Comparison of ENCODE assay signal across 14 cellular contexts in the genomic region with DNA sequence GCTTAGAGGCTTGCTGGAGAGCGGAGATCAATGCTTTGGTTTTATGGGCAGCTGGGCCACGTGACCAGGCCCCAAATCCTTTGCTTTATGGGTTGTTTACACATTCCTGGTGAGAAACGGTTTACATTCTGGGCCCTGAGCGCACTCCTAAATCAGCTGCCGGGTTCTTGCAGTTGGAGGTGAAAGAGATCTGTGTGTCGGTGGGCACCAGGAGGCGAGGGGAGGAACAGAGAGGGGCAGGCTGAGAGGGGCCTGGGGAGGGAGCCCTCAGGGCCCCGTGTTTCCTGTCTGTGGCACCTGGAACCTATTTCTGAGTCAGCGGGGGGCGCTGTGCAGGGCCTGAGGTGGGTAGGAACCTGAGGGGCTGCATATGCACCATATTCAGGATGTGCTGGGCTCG.
DNase-seq lines count a peak whose midpoint lies in the region; ATAC-seq and TF ChIP-seq lines count a peak whose summit lies in the region.
"Had no signal": no experiment of that assay in that cellular context is flagged by ENCODE, and none has a peak within 500 bp of the region (broad histone marks: within the 10 kb centered on the region; RNA-seq: fewer than 3 reads in every experiment).

No MANE protein-coding gene starts in this region.

- no peak overlapping the region for H2AFZ ChIP-seq in OCI-LY1 (ENCODE audit: low read length)
- H2AFZ ChIP-seq in smooth muscle cell (ENCODE audit: low read depth) = no peak overlapping the region

- no peak overlapping the region for H3K27ac Mint-ChIP-seq in activated naive CD8-positive, alpha-beta T cell treated with anti-CD3 and anti-CD28 coated beads, Interleukin-2, amount 50 U/mL, for 24 hours
- H3K27ac Mint-ChIP-seq in activated naive CD8-positive, alpha-beta T cell treated with anti-CD3 and anti-CD28 coated beads for 36 hours = no peak overlapping the region
- no peak overlapping the region for H3K27ac Mint-ChIP-seq in CD14-positive monocyte
- H3K27ac Mint-ChIP-seq: activated B cell treated with CpG ODN at 0.5 μM for 24 hours had no signal

- H3K9me3 ChIP-seq in OCI-LY1 (ENCODE audit: low read length) (no peaks in the 10 kb centered on the region), smooth muscle cell (replicated peaks; ENCODE audit: low read depth) (no peaks in the 10 kb centered on the region)
- H3K9me3 ChIP-seq: adrenal gland, esophagus squamous epithelium, neutrophil, spleen had no signal

- H3F3A ChIP-seq in OCI-LY1 (ENCODE audit: insufficient read depth, low read length) (no peaks in the 10 kb centered on the region), smooth muscle cell (ENCODE audit: low read depth) (peaks cover 3% of the 10 kb centered on the region)

- H3K79me2 ChIP-seq in OCI-LY1 (ENCODE audit: insufficient read depth, low read length) (no peaks in the 10 kb centered on the region), smooth muscle cell (ENCODE audit: low read depth) (no peaks in the 10 kb centered on the region)

- peaks cover 23% of the 10 kb centered on the region for H3K27me3 Mint-ChIP-seq in activated naive CD8-positive, alpha-beta T cell treated with anti-CD3 and anti-CD28 coated beads, Interleukin-2, amount 50 U/mL, for 24 hours
- H3K27me3 Mint-ChIP-seq in activated naive CD8-positive, alpha-beta T cell treated with anti-CD3 and anti-CD28 coated beads for 36 hours = peaks cover 26% of the 10 kb centered on the region
- H3K27me3 Mint-ChIP-seq in CD14-positive monocyte (ENCODE audit: low read depth in 3 of 3) = peaks cover 3 to 10% (median 8%) of the 10 kb centered on the region in 3 donors

- H3K36me3 ChIP-seq in OCI-LY1 (ENCODE audit: insufficient read depth, low read length) = no peaks in the 10 kb centered on the region
- no peaks in the 10 kb centered on the region for H3K36me3 ChIP-seq in smooth muscle cell (ENCODE audit: low read depth)
- H3K36me3 ChIP-seq: adrenal gland, esophagus squamous epithelium, neutrophil, spleen had no signal

- H3K4me2 ChIP-seq in OCI-LY1 (ENCODE audit: low read length) (no peak overlapping the region), smooth muscle cell (peak overlapping the region; percentile 82)

- ATAC-seq in activated naive CD8-positive, alpha-beta T cell treated with anti-CD3 and anti-CD28 coated beads, Interleukin-2, amount 50 U/mL, for 24 hours = peak; percentile 36
- no peak for ATAC-seq in HG02798 (IDR thresholded peaks at IDR 0.05; ENCODE audit: poor library complexity, unreplicated experiment)

- H3K9me2 ChIP-seq in OCI-LY1 (ENCODE audit: low read depth, low read length) = no peaks in the 10 kb centered on the region

- TF ChIP-seq CTCF in OCI-LY1 (IDR thresholded peaks at IDR 0.05; ENCODE audit: low read length) (peak; percentile 60), fibroblast of the aortic adventitia (IDR thresholded peaks at IDR 0.05; ENCODE audit: insufficient read depth, low read length) (peak; percentile 12), smooth muscle cell (IDR thresholded peaks at IDR 0.05; ENCODE audit: borderline replicate concordance, insufficient read depth, poor library complexity, severe bottlenecking) (no peak), CD14-positive monocyte (IDR thresholded peaks at IDR 0.05) (no peak)

- no peak overlapping the region for H3K9ac ChIP-seq in OCI-LY1 (ENCODE audit: low read length)
- peak overlapping the region; percentile 88 for H3K9ac ChIP-seq in smooth muscle cell (ENCODE audit: low read depth)

- H3K27ac ChIP-seq in OCI-LY1 (ENCODE audit: low read depth, low read length, poor library complexity, severe bottlenecking) (no peak overlapping the region), smooth muscle cell (ENCODE audit: low read depth) (peak overlapping the region; percentile 98)
- H3K27ac ChIP-seq: adrenal gland, esophagus squamous epithelium, neutrophil, spleen had no signal

- H4K20me1 ChIP-seq in OCI-LY1 (ENCODE audit: insufficient read depth, low read length) (no peaks in the 10 kb centered on the region), smooth muscle cell (ENCODE audit: low read depth) (no peaks in the 10 kb centered on the region)

- peak; percentile 9 for DNase-seq in activated naive CD8-positive, alpha-beta T cell treated with anti-CD3 and anti-CD28 coated beads, Interleukin-2, amount 50 U/mL, for 24 hours
- DNase-seq in activated naive CD8-positive, alpha-beta T cell treated with anti-CD3 and anti-CD28 coated beads for 36 hours = no peak
- DNase-seq in fibroblast of the aortic adventitia (ENCODE audit: low read depth) (no peak), smooth muscle cell (lab: John Stamatoyannopoulos, UW; ENCODE audit: unreplicated experiment) (no peak), NCI-H1092 treated with DMSO at 0.1 percent for 48 hours (lab: John Stamatoyannopoulos, UW) (no peak), CD14-positive monocyte (ENCODE audit: low spot score) (no peak)
- DNase-seq: activated B cell treated with CpG ODN at 0.5 μM for 24 hours, adrenal gland, esophagus squamous epithelium, spleen, SW 1271 had no signal

- WGBS in smooth muscle cell (ENCODE audit: low lambda C conversion rate) = 19% methylated on average over 8 of the region's 11 CpGs

- no peaks in the 10 kb centered on the region for H3K4me1 Mint-ChIP-seq in activated naive CD8-positive, alpha-beta T cell treated with anti-CD3 and anti-CD28 coated beads, Interleukin-2, amount 50 U/mL, for 24 hours
- no peaks in the 10 kb centered on the region for H3K4me1 Mint-ChIP-seq in activated naive CD8-positive, alpha-beta T cell treated with anti-CD3 and anti-CD28 coated beads for 36 hours
- peaks cover 20% of the 10 kb centered on the region for H3K4me1 Mint-ChIP-seq in CD14-positive monocyte
- H3K4me1 Mint-ChIP-seq: activated B cell treated with CpG ODN at 0.5 μM for 24 hours had no signal

- H3K4me1 ChIP-seq in OCI-LY1 (ENCODE audit: insufficient read depth, low read length, severe bottlenecking) (no peaks in the 10 kb centered on the region), smooth muscle cell (ENCODE audit: low read depth) (peaks cover 24% of the 10 kb centered on the region)
- H3K4me1 ChIP-seq: adrenal gland, esophagus squamous epithelium, spleen had no signal

- H3K27me3 ChIP-seq in OCI-LY1 (ENCODE audit: insufficient read depth, low read length) = 0 out of 2 replicates have a peak, but pooled peaks cover 4% of the 10 kb centered on the region
- H3K27me3 ChIP-seq in smooth muscle cell (ENCODE audit: low read depth) = no peaks in the 10 kb centered on the region
- H3K27me3 ChIP-seq: neutrophil had no signal

- intact Hi-C loops in CD14-positive monocyte (cut with micrococcal nuclease) = no loop called here

- H3K36me3 Mint-ChIP-seq in activated naive CD8-positive, alpha-beta T cell treated with anti-CD3 and anti-CD28 coated beads, Interleukin-2, amount 50 U/mL, for 24 hours (ENCODE audit: low read depth) = no peaks in the 10 kb centered on the region
- H3K36me3 Mint-ChIP-seq in activated naive CD8-positive, alpha-beta T cell treated with anti-CD3 and anti-CD28 coated beads for 36 hours = no peaks in the 10 kb centered on the region
- H3K36me3 Mint-ChIP-seq in CD14-positive monocyte = no peaks in the 10 kb centered on the region

- H3K4me3 ChIP-seq in OCI-LY1 (ENCODE audit: low read depth, low read length, poor library complexity, severe bottlenecking) (no peak overlapping the region), fibroblast of the aortic adventitia (ENCODE audit: low read depth, low read length) (no peak overlapping the region), smooth muscle cell (no peak overlapping the region)
- H3K4me3 ChIP-seq: adrenal gland, esophagus squamous epithelium, spleen had no signal

- H3K4me3 Mint-ChIP-seq in activated naive CD8-positive, alpha-beta T cell treated with anti-CD3 and anti-CD28 coated beads, Interleukin-2, amount 50 U/mL, for 24 hours = no peak overlapping the region
- H3K4me3 Mint-ChIP-seq in activated naive CD8-positive, alpha-beta T cell treated with anti-CD3 and anti-CD28 coated beads for 36 hours = no peak overlapping the region
- no peak overlapping the region for H3K4me3 Mint-ChIP-seq in CD14-positive monocyte
- H3K4me3 Mint-ChIP-seq: activated B cell treated with CpG ODN at 0.5 μM for 24 hours had no signal

- no peaks in the 10 kb centered on the region for H3K9me3 Mint-ChIP-seq in activated naive CD8-positive, alpha-beta T cell treated with anti-CD3 and anti-CD28 coated beads, Interleukin-2, amount 50 U/mL, for 24 hours
- H3K9me3 Mint-ChIP-seq in activated naive CD8-positive, alpha-beta T cell treated with anti-CD3 and anti-CD28 coated beads for 36 hours = no peaks in the 10 kb centered on the region
- H3K9me3 Mint-ChIP-seq in CD14-positive monocyte = no peaks in the 10 kb centered on the region
- H3K9me3 Mint-ChIP-seq: activated B cell treated with CpG ODN at 0.5 μM for 24 hours had no signal

Comparison
In these comparisons a context has a peak if more than half of its experiments do, and no peak if none do; other contexts are left out.
1. CTCF ChIP-seq: peak in OCI-LY1 (single experiment) and fibroblast of the aortic adventitia (single experiment); none in smooth muscle cell (single experiment) and CD14-positive monocyte (single experiment).